1 cellular context compared by ENCODE assay signal in the genomic region with DNA sequence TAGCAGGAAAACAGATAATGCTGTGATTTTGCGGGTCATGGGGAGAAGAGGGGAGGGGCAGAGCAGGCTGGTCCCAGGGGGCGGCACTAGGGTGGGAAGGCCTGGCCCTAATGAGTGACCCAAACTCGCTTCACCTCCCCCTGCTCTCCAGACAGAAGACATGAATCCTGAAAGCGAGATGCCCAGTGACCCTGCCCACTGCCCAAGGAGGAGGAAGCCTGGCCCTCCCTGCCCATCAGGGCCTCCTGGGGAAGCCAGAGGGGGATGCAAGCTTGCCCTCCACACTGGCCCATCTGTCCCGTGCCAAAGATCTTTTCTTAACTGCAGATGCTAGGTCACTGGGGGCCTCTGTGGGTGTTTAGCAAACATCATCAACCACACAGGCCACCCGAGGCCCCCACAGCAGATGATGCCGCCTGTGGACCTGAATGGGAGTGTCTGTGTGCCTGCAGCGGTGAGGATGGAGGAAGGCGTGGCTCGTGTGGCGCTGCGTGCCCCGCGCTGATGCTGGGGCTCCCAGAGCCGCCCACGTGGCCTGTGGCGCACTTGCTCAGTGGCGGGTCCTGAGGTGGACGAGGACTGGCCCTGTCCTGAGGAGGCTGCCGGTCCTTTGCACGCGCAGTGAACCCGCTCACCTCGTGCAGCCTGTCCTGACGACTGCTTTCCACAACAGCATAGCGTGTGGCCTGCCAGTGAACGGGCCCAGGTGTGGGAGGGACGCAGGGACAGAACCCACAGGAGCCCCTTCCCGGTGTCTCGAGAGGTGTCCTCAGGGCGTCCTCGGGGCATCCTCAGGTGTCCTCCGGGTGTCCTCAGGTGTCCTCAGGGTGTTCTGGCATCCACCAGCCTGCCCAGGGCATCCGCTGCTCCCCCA.
TF ChIP-seq lines count a peak whose summit lies in the region.

No MANE protein-coding gene starts in this region.

TF ChIP-seq in H1, 55 proteins besides CTCF, POLR2A, EP300 and RAD21:
- TF ChIP-seq, protein P1, sequence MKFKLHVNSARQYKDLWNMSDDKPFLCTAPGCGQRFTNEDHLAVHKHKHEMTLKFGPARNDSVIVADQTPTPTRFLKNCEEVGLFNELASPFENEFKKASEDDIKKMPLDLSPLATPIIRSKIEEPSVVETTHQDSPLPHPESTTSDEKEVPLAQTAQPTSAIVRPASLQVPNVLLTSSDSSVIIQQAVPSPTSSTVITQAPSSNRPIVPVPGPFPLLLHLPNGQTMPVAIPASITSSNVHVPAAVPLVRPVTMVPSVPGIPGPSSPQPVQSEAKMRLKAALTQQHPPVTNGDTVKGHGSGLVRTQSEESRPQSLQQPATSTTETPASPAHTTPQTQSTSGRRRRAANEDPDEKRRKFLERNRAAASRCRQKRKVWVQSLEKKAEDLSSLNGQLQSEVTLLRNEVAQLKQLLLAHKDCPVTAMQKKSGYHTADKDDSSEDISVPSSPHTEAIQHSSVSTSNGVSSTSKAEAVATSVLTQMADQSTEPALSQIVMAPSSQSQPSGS (IDR thresholded peaks at IDR 0.05; ENCODE audit: low read length) = no peak
- TF ChIP-seq RXRA (IDR thresholded peaks at IDR 0.05; ENCODE audit: insufficient read depth, low read depth, low read length) (no peak), CBX8 (IDR thresholded peaks at IDR 0.05; ENCODE audit: borderline replicate concordance, low read depth, low read length) (no peak), EZH2 (IDR thresholded peaks at IDR 0.05; ENCODE audit: low read depth, low read length, severe bottlenecking) (no peak), JUND (IDR thresholded peaks at IDR 0.05; ENCODE audit: low read length) (no peak), TAF7 (optimal IDR thresholded peaks at IDR 0.05; ENCODE audit: borderline replicate concordance, low read depth, low read length) (no peak), SUZ12 (IDR thresholded peaks at IDR 0.05; ENCODE audit: low read length) (no peak)
